ENCODE assay signal across 8 cellular contexts in the genomic region with DNA sequence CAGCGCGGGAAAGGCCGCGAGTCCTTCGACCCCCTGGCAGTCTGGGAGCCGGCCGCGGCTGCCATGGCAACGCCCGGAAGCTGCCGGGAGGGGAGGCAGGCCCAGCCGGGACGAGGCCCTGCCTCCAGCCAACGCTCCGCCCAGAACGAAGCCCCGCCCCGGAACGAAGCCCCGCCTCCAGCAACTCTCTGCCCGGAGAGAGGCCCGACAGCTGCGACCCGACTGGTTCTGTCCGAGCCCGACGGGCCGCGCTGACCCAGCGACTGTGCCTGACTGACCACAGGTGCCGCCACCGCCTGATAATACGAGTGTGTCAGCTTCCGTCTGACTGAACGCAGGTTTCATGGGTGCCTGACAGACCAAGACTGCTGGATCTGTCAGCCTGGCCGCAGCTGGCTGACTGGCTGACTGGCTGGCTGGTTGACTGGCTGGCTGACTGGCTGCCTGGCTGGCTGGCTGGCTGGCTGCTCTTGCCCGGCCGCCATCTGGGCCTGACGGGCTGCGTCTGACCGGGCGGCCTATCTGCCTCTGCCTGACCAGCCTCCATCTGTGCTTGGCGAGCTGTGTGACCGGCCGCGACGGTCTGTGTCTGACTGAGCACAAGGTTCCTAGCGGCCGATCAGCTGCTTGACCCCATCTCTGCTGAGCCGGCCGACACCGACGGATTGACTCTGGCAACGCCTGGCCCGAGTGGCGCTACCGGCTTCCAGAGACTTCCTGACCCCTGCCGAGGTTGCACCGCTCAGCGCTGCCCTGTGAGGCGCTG.
DNase-seq lines count a peak whose midpoint lies in the region; ATAC-seq and TF ChIP-seq lines count a peak whose summit lies in the region.

No MANE protein-coding gene starts in this region.

- no peaks in the 10 kb centered on the region for H3K27me3 ChIP-seq in Peyer's patch

- H3K27me3 Mint-ChIP-seq in activated T-helper 17 cell treated with anti-CD3 and anti-CD28 coated beads, Interleukin-2, amount 50 U/mL, for 72 hours: peaks cover 3% of the 10 kb centered on the region
- no peaks in the 10 kb centered on the region for H3K27me3 Mint-ChIP-seq in natural killer cell treated with Interleukin-12 subunit alpha and Interleukin-12 subunit beta and Interleukin-15 and Interleukin-18, amount 100 ng/mL, for 72 hours

- TF ChIP-seq CTCF in Peyer's patch (IDR thresholded peaks at IDR 0.05) (peak in 2 of 6 experiments; percentile 9 to 35), fibroblast of mammary gland (conservative IDR thresholded peaks at IDR 0.05; ENCODE audit: control insufficient read depth, insufficient read depth, low read depth, low read length) (no peak)

- no peaks in the 10 kb centered on the region for H3K36me3 ChIP-seq in Peyer's patch

- DNase-seq in DMS153 (lab: John Stamatoyannopoulos, UW): peak; percentile 56
- DNase-seq in KG1 (lab: John Stamatoyannopoulos, UW): peak; percentile 36
- peak; percentile 92 to 99 (median 98) for DNase-seq in Peyer's patch
- DNase-seq in fibroblast of mammary gland (ENCODE audit: low read depth): peak; percentile 69
- peak; percentile 95 for DNase-seq in natural killer cell treated with Interleukin-12 subunit alpha and Interleukin-12 subunit beta and Interleukin-15 and Interleukin-18, amount 100 ng/mL, for 72 hours (ENCODE audit: low spot score)
- peak; percentile 80 to 94 (median 90) for DNase-seq in stimulated activated naive CD4-positive, alpha-beta T cell (lab: John Stamatoyannopoulos, UW)

- peaks cover 0 to 12% (median 5%) of the 10 kb centered on the region in 4 donors for H3K4me1 ChIP-seq in Peyer's patch

- H3K4me1 Mint-ChIP-seq in activated T-helper 17 cell treated with anti-CD3 and anti-CD28 coated beads, Interleukin-2, amount 50 U/mL, for 72 hours: no peaks in the 10 kb centered on the region
- H3K4me1 Mint-ChIP-seq in natural killer cell treated with Interleukin-12 subunit alpha and Interleukin-12 subunit beta and Interleukin-15 and Interleukin-18, amount 100 ng/mL, for 72 hours (ENCODE audit: low read depth in 2 of 2): peaks cover 0 to 9% of the 10 kb centered on the region in 2 donors

- no peaks in the 10 kb centered on the region for H3K9me3 ChIP-seq in Peyer's patch

- H3K36me3 Mint-ChIP-seq in activated T-helper 17 cell treated with anti-CD3 and anti-CD28 coated beads, Interleukin-2, amount 50 U/mL, for 72 hours (ENCODE audit: low read depth): no peaks in the 10 kb centered on the region
- H3K36me3 Mint-ChIP-seq in natural killer cell treated with Interleukin-12 subunit alpha and Interleukin-12 subunit beta and Interleukin-15 and Interleukin-18, amount 100 ng/mL, for 72 hours: no peaks in the 10 kb centered on the region

- H3K4me3 ChIP-seq in Peyer's patch (peak overlapping the region; percentile 43 to 70 (median 65)), fibroblast of mammary gland (ENCODE audit: control insufficient read depth, low read depth, low read length) (peak overlapping the region; percentile 62)

- ATAC-seq in GM21619 (IDR thresholded peaks at IDR 0.05; ENCODE audit: unreplicated experiment): peak; percentile 89
- peak; percentile 97 for ATAC-seq in activated T-helper 17 cell treated with anti-CD3 and anti-CD28 coated beads, Interleukin-2, amount 50 U/mL, for 72 hours (replicated peaks)
- ATAC-seq in natural killer cell treated with Interleukin-12 subunit alpha and Interleukin-12 subunit beta and Interleukin-15 and Interleukin-18, amount 100 ng/mL, for 72 hours: peak; percentile 97 to 98

- H3K27ac Mint-ChIP-seq in activated T-helper 17 cell treated with anti-CD3 and anti-CD28 coated beads, Interleukin-2, amount 50 U/mL, for 72 hours: peak overlapping the region; percentile 69
- peak overlapping the region; percentile 48 to 76 for H3K27ac Mint-ChIP-seq in natural killer cell treated with Interleukin-12 subunit alpha and Interleukin-12 subunit beta and Interleukin-15 and Interleukin-18, amount 100 ng/mL, for 72 hours

- H3K27ac ChIP-seq in Peyer's patch: peak overlapping the region; percentile 70 to 96 (median 80)

- H3K9me3 Mint-ChIP-seq in activated T-helper 17 cell treated with anti-CD3 and anti-CD28 coated beads, Interleukin-2, amount 50 U/mL, for 72 hours: no peaks in the 10 kb centered on the region
- H3K9me3 Mint-ChIP-seq in natural killer cell treated with Interleukin-12 subunit alpha and Interleukin-12 subunit beta and Interleukin-15 and Interleukin-18, amount 100 ng/mL, for 72 hours: no peaks in the 10 kb centered on the region

- peak; percentile 74 to 90 for TF ChIP-seq POLR2A in Peyer's patch (IDR thresholded peaks at IDR 0.05)

- H3K4me3 Mint-ChIP-seq in activated T-helper 17 cell treated with anti-CD3 and anti-CD28 coated beads, Interleukin-2, amount 50 U/mL, for 72 hours: peak overlapping the region; percentile 83
- peak overlapping the region; percentile 85 for H3K4me3 Mint-ChIP-seq in natural killer cell treated with Interleukin-12 subunit alpha and Interleukin-12 subunit beta and Interleukin-15 and Interleukin-18, amount 100 ng/mL, for 72 hours

Comparison
In these comparisons a context has a peak if more than half of its experiments do, and no peak if none do; other contexts are left out.
1. Peak in every context shown above with its lines: DNase-seq, ATAC-seq, H3K4me3 ChIP-seq and H3K27ac ChIP-seq.
2. DNase-seq: peak in every context shown above with its lines; median percentile 98 in Peyer's patch; 95 in natural killer cell treated with Interleukin-12 subunit alpha and Interleukin-12 subunit beta and Interleukin-15 and Interleukin-18, amount 100 ng/mL, for 72 hours; 90 in stimulated activated naive CD4-positive, alpha-beta T cell; 69 in fibroblast of mammary gland; 56 in DMS153; 36 in KG1.